9 cellular contexts compared by ENCODE assay signal in genomic region chr9:90219548-90220118, GRCh38.
DNase-seq lines count a peak whose midpoint lies in the region; ATAC-seq and TF ChIP-seq lines count a peak whose summit lies in the region.
"Had no signal": no experiment of that assay in that cellular context is flagged by ENCODE, and none has a peak within 500 bp of the region (broad histone marks: within the 10 kb centered on the region; RNA-seq: fewer than 3 reads in every experiment).

No MANE protein-coding gene starts in this region.

- no peak for TF ChIP-seq EP300 in upper lobe of left lung (IDR thresholded peaks at IDR 0.05)

- intact Hi-C loops in Right ventricle myocardium inferior (cut with DNase I) (loop anchor here (10.0 kb wide), 1 partner anchor 75 kb away; no protein-coding TSS in a partner anchor), cardiac septum (cut with DNase I) (no loop called here)

- no peak for ATAC-seq in Right ventricle myocardium inferior
- ATAC-seq in upper lobe of left lung (ENCODE audit: low FRiP score in 2 of 2) = peak in 1 of 2 donors; percentile 58
- no peak for ATAC-seq in GM21717 (IDR thresholded peaks at IDR 0.05; ENCODE audit: unreplicated experiment)
- ATAC-seq in GM18517 (IDR thresholded peaks at IDR 0.05; ENCODE audit: unreplicated experiment) = no peak

- H3K27ac ChIP-seq in upper lobe of left lung = no peak overlapping the region

- TF ChIP-seq POLR2A in upper lobe of left lung (IDR thresholded peaks at IDR 0.05) = no peak

- TF ChIP-seq CTCF in upper lobe of left lung (IDR thresholded peaks at IDR 0.05) = peak in 5 of 6 experiments; percentile 23 to 65 (median 58)

- no peaks in the 10 kb centered on the region for H3K9me3 ChIP-seq in upper lobe of left lung

- H3K36me3 ChIP-seq in upper lobe of left lung = no peaks in the 10 kb centered on the region

- DNase-seq in Right ventricle myocardium inferior (ENCODE audit: missing footprints) (peak; percentile 65), cardiac septum (ENCODE audit: low spot score) (no peak), activated T-cell treated with anti-CD3 and anti-CD28 coated beads for 48 hours (ENCODE audit: low read depth) (peak; percentile 19), left kidney (ENCODE audit: low read depth, low spot score) (peak; percentile 7), upper lobe of left lung (peak; percentile 41 to 62), midbrain (lab: John Stamatoyannopoulos, UW) (no peak)
- DNase-seq: IMR-90 had no signal

- WGBS in upper lobe of left lung, 2 donors = 16 to 17% methylated on average over 19 to 27 of the region's 27 CpGs

- H3K27me3 ChIP-seq in upper lobe of left lung = no peaks in the 10 kb centered on the region

- H3K4me1 ChIP-seq in upper lobe of left lung = peaks cover 0 to 7% (median 0%) of the 10 kb centered on the region in 4 donors

- no peak overlapping the region for H3K4me3 ChIP-seq in upper lobe of left lung

Comparison
In these comparisons a context has a peak if more than half of its experiments do, and no peak if none do; other contexts are left out.
1. DNase-seq: peak in Right ventricle myocardium inferior (single experiment), activated T-cell treated with anti-CD3 and anti-CD28 coated beads for 48 hours (single experiment), left kidney (single experiment) and upper lobe of left lung (2 of 2); none in cardiac septum (single experiment) and midbrain (single experiment).